8 cellular contexts compared by ENCODE assay signal in genomic region chr6:26660096-26660425, GRCh38. TPM values are rescaled to one million over a fixed set of nuclear protein-coding genes. Genes with fewer than 3 reads are reported as not detected.
DNase-seq lines count a peak whose midpoint lies in the region; ATAC-seq, FAIRE-seq and TF ChIP-seq lines count a peak whose summit lies in the region.

No MANE protein-coding gene starts in this region.

- peaks cover 18% of the 10 kb centered on the region for H4K20me1 ChIP-seq in astrocyte (ENCODE audit: insufficient read depth, low read length)

- intact Hi-C loops in stomach (cut with DNase I; ENCODE audit: low total_unique reads), result no loop called here
- intact Hi-C loops in posterior cingulate gyrus (cut with DNase I), result no loop called here

- peak; percentile 9 for FAIRE-seq in astrocyte (lab: Jason Lieb, UNC)

- peak overlapping the region; percentile 100 for H2AFZ ChIP-seq in astrocyte (ENCODE audit: low read depth, low read length)

- peak overlapping the region; percentile 87 for H3K9ac ChIP-seq in astrocyte (ENCODE audit: low read length)

- TF ChIP-seq CTCF in GM12865 (IDR thresholded peaks at IDR 0.05; ENCODE audit: insufficient read depth, low read depth, low read length, missing control alignments), result peak; percentile 19
- peak; percentile 35 for TF ChIP-seq CTCF in astrocyte (IDR thresholded peaks at IDR 0.05; ENCODE audit: insufficient read depth, low read depth, low read length)
- TF ChIP-seq CTCF in stomach (IDR thresholded peaks at IDR 0.05), result no peak

- no peaks in the 10 kb centered on the region for H3K9me3 Mint-ChIP-seq in astrocyte (ENCODE audit: unreplicated experiment)
- no peaks in the 10 kb centered on the region for H3K9me3 Mint-ChIP-seq in immature natural killer cell

- peak overlapping the region; percentile 66 for H3K27ac ChIP-seq in astrocyte (ENCODE audit: low read depth, low read length)
- peak overlapping the region; percentile 81 to 91 (median 88) for H3K27ac ChIP-seq in stomach

- H3K9me3 ChIP-seq in astrocyte (ENCODE audit: insufficient read depth, low read depth, low read length), result no peaks in the 10 kb centered on the region
- no peaks in the 10 kb centered on the region for H3K9me3 ChIP-seq in stomach

- H3K27ac Mint-ChIP-seq in astrocyte (ENCODE audit: unreplicated experiment), result peak overlapping the region; percentile 31
- peak overlapping the region; percentile 33 to 85 (median 64) for H3K27ac Mint-ChIP-seq in immature natural killer cell

- H3K36me3 ChIP-seq in astrocyte (ENCODE audit: insufficient read depth, low read length) (no peaks in the 10 kb centered on the region), stomach (peaks cover 0 to 22% (median 16%) of the 10 kb centered on the region in 4 donors)

- H3K4me3 ChIP-seq in GM12865 (ENCODE audit: low read depth, low read length) (peak overlapping the region; percentile 70), astrocyte (ENCODE audit: insufficient read depth, low read depth, low read length) (peak overlapping the region; percentile 84), stomach (peak overlapping the region; percentile 57 to 73 (median 66))

- H3K27me3 ChIP-seq in astrocyte (ENCODE audit: insufficient read depth, low read length) (no peaks in the 10 kb centered on the region), stomach (peaks cover 0 to 26% (median 16%) of the 10 kb centered on the region in 3 donors)

- H3K36me3 Mint-ChIP-seq in astrocyte (ENCODE audit: low read depth, unreplicated experiment), result peaks cover 11% of the 10 kb centered on the region
- peaks cover 4 to 12% (median 10%) of the 10 kb centered on the region in 3 donors for H3K36me3 Mint-ChIP-seq in immature natural killer cell

- DNase-seq in GM12865 (ENCODE audit: low read depth), result peak; percentile 46
- peak; percentile 61 to 62 for DNase-seq in Kasumi-1 (lab: John Stamatoyannopoulos, UW)
- peak; percentile 26 for DNase-seq in astrocyte (ENCODE audit: low read depth)
- no peak for DNase-seq in immature natural killer cell
- no peak for DNase-seq in stomach
- DNase-seq in NCI-H1436 treated with DMSO at 0.1 percent for 48 hours (lab: John Stamatoyannopoulos, UW), result no peak
- no peak for DNase-seq in posterior cingulate gyrus

- peak overlapping the region; percentile 82 for H3K4me3 Mint-ChIP-seq in astrocyte (ENCODE audit: unreplicated experiment)
- peak overlapping the region; percentile 78 to 91 (median 82) for H3K4me3 Mint-ChIP-seq in immature natural killer cell

- H3K27me3 Mint-ChIP-seq in astrocyte (ENCODE audit: low read depth, unreplicated experiment) (peaks cover 10% of the 10 kb centered on the region), immature natural killer cell (ENCODE audit: low read depth in 3 of 3) (peaks cover 3 to 15% (median 8%) of the 10 kb centered on the region in 3 donors)

- peak overlapping the region; percentile 99 for H3K4me2 ChIP-seq in astrocyte (ENCODE audit: low read length)

- no peak for TF ChIP-seq EP300 in stomach (IDR thresholded peaks at IDR 0.05)

- peaks cover 4% of the 10 kb centered on the region for H3K4me1 ChIP-seq in astrocyte (ENCODE audit: insufficient read depth, low read length)
- H3K4me1 ChIP-seq in stomach, result peaks cover 12 to 45% (median 30%) of the 10 kb centered on the region in 4 donors

- WGBS in stomach, 5 donors, result 0 to 1% (median 1%) methylated on average over 4 of the region's 4 CpGs

- no peak for TF ChIP-seq POLR2A in stomach (IDR thresholded peaks at IDR 0.05)

- H3K79me2 ChIP-seq in astrocyte (ENCODE audit: insufficient read depth, low read length), result peaks cover 38% of the 10 kb centered on the region

- H3K4me1 Mint-ChIP-seq in astrocyte (ENCODE audit: low read depth, unreplicated experiment), result peaks cover 7% of the 10 kb centered on the region
- H3K4me1 Mint-ChIP-seq in immature natural killer cell, result peaks cover 32 to 48% of the 10 kb centered on the region in 2 donors

- ATAC-seq in GM21529 (IDR thresholded peaks at IDR 0.05; ENCODE audit: unreplicated experiment), result peak; percentile 35

RNA-seq across cellular contexts. Expression of gene ZNF322, which starts 0.5 kb away (rescaled TPM):
- 25.2 and 27.3 TPM in 2 replicates for total RNA-seq in astrocyte
- polyA plus RNA-seq in immature natural killer cell, result 10 to 100 TPM in 2 of 3 donors, 1 to 10 TPM in 1; 6.8 to 17.7 (median 12.9) TPM
- 10 to 100 TPM in 3 of 5 donors, 1 to 10 TPM in 2; 4.1 to 23.9 (median 15.2) TPM for total RNA-seq in stomach
- polyA plus RNA-seq in stomach, result 1 to 10 TPM; 4.3 to 7.5 (median 5.7) TPM

Comparison
In these comparisons a context has a peak if more than half of its experiments do, and no peak if none do; other contexts are left out.
1. DNase-seq: peak in GM12865 (single experiment), Kasumi-1 (2 of 2) and astrocyte (single experiment); none in immature natural killer cell (0 of 3), stomach (single experiment), NCI-H1436 treated with DMSO at 0.1 percent for 48 hours (single experiment) and posterior cingulate gyrus (0 of 10).
2. CTCF ChIP-seq: peak in GM12865 (single experiment) and astrocyte (single experiment); none in stomach (0 of 7).
3. Peak in every context shown above with its lines, with median percentiles within 50 percentile points of each other: H3K4me3 ChIP-seq.